ENCODE assay signal across 16 cellular contexts in the genomic region with DNA sequence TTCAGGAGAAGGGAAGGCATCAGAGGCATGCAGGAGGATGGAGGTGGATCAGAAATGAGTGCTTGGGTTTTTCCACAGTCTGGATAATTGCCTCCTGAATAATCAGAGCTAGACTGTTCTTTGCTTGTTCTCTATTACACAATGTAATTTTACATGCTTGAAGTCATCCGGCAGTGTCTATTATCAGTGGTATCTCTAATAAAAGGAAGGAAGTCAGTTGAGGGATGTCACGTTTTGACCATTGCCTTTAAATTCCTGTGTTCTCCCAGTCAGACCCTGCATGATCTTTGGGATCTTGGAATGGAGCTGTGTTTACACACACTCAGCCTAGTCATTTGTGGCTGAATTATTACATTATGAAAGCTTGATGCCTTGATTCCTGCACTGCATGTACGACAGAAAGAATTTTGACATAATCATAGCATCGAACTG.
A peak's percentile ranks its signal among the peaks of the same experiment; 100 is the strongest.
DNase-seq lines count a peak whose midpoint lies in the region; ATAC-seq and TF ChIP-seq lines count a peak whose summit lies in the region.
"Had no signal": no experiment of that assay in that cellular context is flagged by ENCODE, and none has a peak within 500 bp of the region (broad histone marks: within the 10 kb centered on the region; RNA-seq: fewer than 3 reads in every experiment).

No MANE protein-coding gene starts in this region.

- H3K9me3 ChIP-seq in breast epithelium, result no peaks in the 10 kb centered on the region
- H3K9me3 ChIP-seq: body of pancreas, ovary had no signal

- TF ChIP-seq CTCF in choroid plexus epithelial cell (conservative IDR thresholded peaks at IDR 0.05; ENCODE audit: low read depth, low read length) (no peak), omental fat pad (IDR thresholded peaks at IDR 0.05) (no peak), breast epithelium (IDR thresholded peaks at IDR 0.05) (no peak), mesothelial cell of epicardium (IDR thresholded peaks at IDR 0.05; ENCODE audit: unreplicated experiment) (no peak)

- no peak overlapping the region for H3K4me3 Mint-ChIP-seq in mesothelial cell of epicardium

- H3K4me1 ChIP-seq in breast epithelium, result no peaks in the 10 kb centered on the region
- H3K4me1 ChIP-seq: body of pancreas had no signal

- no peak for TF ChIP-seq POLR2A in breast epithelium (IDR thresholded peaks at IDR 0.05)

- ATAC-seq in omental fat pad (ENCODE audit: low FRiP score), result peak; percentile 72
- ATAC-seq in HG02571 (IDR thresholded peaks at IDR 0.05; ENCODE audit: unreplicated experiment), result no peak
- ATAC-seq: body of pancreas, K562 had no signal

- H3K27ac Mint-ChIP-seq in mesothelial cell of epicardium, result no peak overlapping the region

- H3K9me3 Mint-ChIP-seq in mesothelial cell of epicardium, result no peaks in the 10 kb centered on the region

- H3K4me1 Mint-ChIP-seq in mesothelial cell of epicardium, result peaks cover 15% of the 10 kb centered on the region

- H3K27me3 Mint-ChIP-seq in mesothelial cell of epicardium (ENCODE audit: low read depth), result peaks cover 5% of the 10 kb centered on the region

- no peak overlapping the region for H3K27ac ChIP-seq in breast epithelium
- H3K27ac ChIP-seq: body of pancreas, ovary had no signal

- H3K36me3 ChIP-seq in breast epithelium, result no peaks in the 10 kb centered on the region
- H3K36me3 ChIP-seq: ovary had no signal

- H3K27me3 ChIP-seq in breast epithelium, result no peaks in the 10 kb centered on the region
- H3K27me3 ChIP-seq: body of pancreas, ovary had no signal

- peak; percentile 65 for DNase-seq in AG20443 (ENCODE audit: low spot score)
- DNase-seq in M059J (ENCODE audit: low read depth), result peak; percentile 90
- DNase-seq in choroid plexus epithelial cell (ENCODE audit: low read depth), result peak; percentile 61
- no peak for DNase-seq in omental fat pad (ENCODE audit: low spot score)
- DNase-seq in breast epithelium (ENCODE audit: low spot score in 2 of 2), result no peak
- no peak for DNase-seq in NCI-H128 (lab: John Stamatoyannopoulos, UW; ENCODE audit: unreplicated experiment)
- DNase-seq in mesothelial cell of epicardium (ENCODE audit: low spot score in 2 of 2, unreplicated experiment in 2 of 2), result no peak
- DNase-seq: activated effector memory CD4-positive, alpha-beta T cell treated with anti-CD3 and anti-CD28 coated beads, Interleukin-2, amount 50 U/mL, for 16 hours; body of pancreas; effector memory CD4-positive, alpha-beta T cell; NCI-H1436; NCI-H2227 treated with DMSO at 0.1 percent for 48 hours; ovary; substantia nigra had no signal

- intact Hi-C loops in breast epithelium (cut with DNase I; ENCODE audit: low total_unique reads), result no loop called here

- H3K36me3 Mint-ChIP-seq in mesothelial cell of epicardium, result no peaks in the 10 kb centered on the region

- H3K4me3 ChIP-seq in choroid plexus epithelial cell (ENCODE audit: low read depth, low read length) (no peak overlapping the region), breast epithelium (no peak overlapping the region)
- H3K4me3 ChIP-seq: body of pancreas, K562, ovary had no signal

Comparison
In these comparisons a context has a peak if more than half of its experiments do, and no peak if none do; other contexts are left out.
1. DNase-seq: peak in AG20443 (single experiment), M059J (single experiment) and choroid plexus epithelial cell (single experiment); none in omental fat pad (single experiment), breast epithelium (0 of 2), NCI-H128 (single experiment) and mesothelial cell of epicardium (0 of 2).